ENCODE assay signal across 8 cellular contexts in the genomic region with DNA sequence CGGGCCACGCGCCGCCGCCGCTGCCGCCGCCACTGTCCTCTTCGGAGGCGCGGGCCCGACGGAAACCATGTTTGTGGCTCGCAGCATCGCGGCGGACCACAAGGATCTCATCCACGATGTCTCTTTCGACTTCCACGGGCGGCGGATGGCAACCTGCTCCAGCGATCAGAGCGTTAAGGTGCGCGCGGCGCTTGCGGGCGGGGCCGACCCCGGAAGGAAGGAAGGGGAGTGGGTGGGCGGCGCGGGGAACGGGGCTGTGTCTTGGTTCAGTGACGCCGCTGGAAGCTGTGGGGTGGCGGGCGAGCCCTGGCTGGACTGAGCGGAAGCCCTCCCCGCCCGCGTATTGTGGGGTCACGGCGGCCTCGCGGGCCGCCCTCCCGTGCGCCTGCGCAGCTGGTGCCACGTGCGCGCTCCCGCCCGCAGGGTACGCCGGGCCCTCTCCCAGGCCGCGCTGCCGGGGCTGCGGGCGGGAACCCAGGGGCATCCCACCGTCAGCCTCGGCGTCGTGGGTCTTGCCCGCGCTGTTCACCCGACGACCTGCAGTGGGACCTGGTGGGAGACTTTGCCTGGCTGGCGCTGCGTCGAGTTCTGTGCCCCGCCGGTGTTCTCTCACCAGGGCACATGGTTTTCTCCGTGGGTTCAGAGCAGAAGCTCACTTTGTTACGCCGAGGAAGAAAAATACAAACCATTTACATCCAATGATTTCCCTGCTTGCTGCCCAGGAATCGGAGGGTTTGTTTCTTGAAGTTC. TPM values are rescaled to one million over a fixed set of nuclear protein-coding genes. Genes with fewer than 3 reads are reported as not detected.
DNase-seq lines count a peak whose midpoint lies in the region; ATAC-seq and TF ChIP-seq lines count a peak whose summit lies in the region.

No MANE protein-coding gene starts in this region.

- intact Hi-C loops in mammary epithelial cell (cut with micrococcal nuclease) = loop anchor here (5.0 kb wide), 3 partner anchors 66 to 779 kb away; a partner anchor contains a TSS

- dilution Hi-C loops in mammary epithelial cell (cut with HindIII; ENCODE audit: low sequenced_read_pairs) = no loop called here

- H2AFZ ChIP-seq in mammary epithelial cell (ENCODE audit: low read depth, low read length) = peak overlapping the region; percentile 94
- H2AFZ ChIP-seq in smooth muscle cell (ENCODE audit: low read depth) = peak overlapping the region; percentile 80

- peak; percentile 63 for ATAC-seq in GM18868 (IDR thresholded peaks at IDR 0.05; ENCODE audit: unreplicated experiment)
- ATAC-seq in HG03097 (IDR thresholded peaks at IDR 0.05; ENCODE audit: low FRiP score, unreplicated experiment) = peak; percentile 72

- H3K27me3 ChIP-seq in mammary epithelial cell (ENCODE audit: insufficient read depth, low read length) (no peaks in the 10 kb centered on the region), smooth muscle cell (ENCODE audit: low read depth) (no peaks in the 10 kb centered on the region)

- no peaks in the 10 kb centered on the region for H3K9me3 Mint-ChIP-seq in immature natural killer cell

- CTCF ChIA-PET in AG04449 (lab: Yijun Ruan, JAX) (interaction anchor here (0.6 to 1.7 kb wide), 2 partner anchors 199 to 203 kb away, joined by 3 to 5 read pairs; no protein-coding TSS in a partner anchor), mammary epithelial cell (lab: Charles Lee; ENCODE audit: low non-redundant PET) (interaction anchor here (0.5 kb wide), 1 partner anchor 204 kb away, joined by 4 read pairs; no protein-coding TSS in a partner anchor)

- H3K27ac ChIP-seq in mammary epithelial cell (ENCODE audit: insufficient read depth, low read depth, low read length) (peak overlapping the region; percentile 62), smooth muscle cell (ENCODE audit: low read depth) (peak overlapping the region; percentile 98)

- peaks cover 10 to 21% (median 21%) of the 10 kb centered on the region in 3 donors for H3K27me3 Mint-ChIP-seq in immature natural killer cell (ENCODE audit: low read depth in 3 of 3)

- peak overlapping the region; percentile 78 for H3K4me3 ChIP-seq in AG04449 (ENCODE audit: low read depth, low read length)
- peak overlapping the region; percentile 65 for H3K4me3 ChIP-seq in WI38 (ENCODE audit: low read depth, low read length)
- H3K4me3 ChIP-seq in mammary epithelial cell (replicated peaks in 1 of 3; ENCODE audit: insufficient read depth in 1 of 3, low read depth in 2 of 3, low read length in 3 of 3) = peak overlapping the region; percentile 60 to 91 (median 80)
- H3K4me3 ChIP-seq in smooth muscle cell = peak overlapping the region; percentile 86

- peaks cover 21 to 26% of the 10 kb centered on the region in 2 donors for H3K4me1 Mint-ChIP-seq in immature natural killer cell

- H4K20me1 ChIP-seq in mammary epithelial cell (ENCODE audit: insufficient read depth, low read length) = no peaks in the 10 kb centered on the region
- H4K20me1 ChIP-seq in smooth muscle cell (ENCODE audit: low read depth) = peaks cover 12% of the 10 kb centered on the region

- H3K4me1 ChIP-seq in mammary epithelial cell (ENCODE audit: insufficient read depth, low read length) (peaks cover 7% of the 10 kb centered on the region), smooth muscle cell (ENCODE audit: low read depth) (peaks cover 10% of the 10 kb centered on the region)

- H3K9ac ChIP-seq in mammary epithelial cell (ENCODE audit: insufficient read depth, low read length) (peak overlapping the region; percentile 83), smooth muscle cell (ENCODE audit: low read depth) (peak overlapping the region; percentile 91)

- no peaks in the 10 kb centered on the region for H3K9me3 ChIP-seq in mammary epithelial cell (replicated peaks; ENCODE audit: insufficient read depth, low read length)
- H3K9me3 ChIP-seq in smooth muscle cell (replicated peaks; ENCODE audit: low read depth) = no peaks in the 10 kb centered on the region

- H3K27ac Mint-ChIP-seq in immature natural killer cell = peak overlapping the region; percentile 93 to 99 (median 96)

- H3K36me3 ChIP-seq in mammary epithelial cell (ENCODE audit: insufficient read depth, low read length) (peaks cover 2% of the 10 kb centered on the region), smooth muscle cell (ENCODE audit: low read depth) (no peaks in the 10 kb centered on the region)

- H3K36me3 Mint-ChIP-seq in immature natural killer cell = peaks cover 0 to 4% (median 0%) of the 10 kb centered on the region in 3 donors

- H3K4me3 Mint-ChIP-seq in immature natural killer cell = peak overlapping the region; percentile 92 to 99 (median 99)

- H3K4me2 ChIP-seq in mammary epithelial cell (ENCODE audit: insufficient read depth, low read depth, low read length) (peak overlapping the region; percentile 85), smooth muscle cell (peak overlapping the region; percentile 89)

- in situ Hi-C loops in mammary epithelial cell (cut with MboI; ENCODE audit: low sequenced_read_pairs in 2 of 2) = loop anchor here (25.0 kb wide), 1 partner anchor 561 kb away; a partner anchor contains a TSS

- peaks cover 48% of the 10 kb centered on the region for H3K79me2 ChIP-seq in mammary epithelial cell (ENCODE audit: insufficient read depth, low read length)
- peaks cover 37% of the 10 kb centered on the region for H3K79me2 ChIP-seq in smooth muscle cell (ENCODE audit: low read depth)

- 2% methylated on average over 9 of the region's 81 CpGs for WGBS in mammary epithelial cell (ENCODE audit: low coverage, missing lambda C conversion rate)
- 7% methylated on average over 21 of the region's 81 CpGs for WGBS in smooth muscle cell (ENCODE audit: low lambda C conversion rate)

- no TSS peak for BruUV-seq in mammary epithelial cell (replicated peaks; lab: Mats Ljungman, UMichigan)

- H3F3A ChIP-seq in smooth muscle cell (ENCODE audit: low read depth) = peaks cover 18% of the 10 kb centered on the region

- TF ChIP-seq CTCF in AG04449 (IDR thresholded peaks at IDR 0.05; ENCODE audit: insufficient read depth, low read length, missing control alignments) = no peak
- no peak for TF ChIP-seq CTCF in WI38 (IDR thresholded peaks at IDR 0.05; ENCODE audit: low read depth, low read length)
- no peak for TF ChIP-seq CTCF in mammary epithelial cell (conservative IDR thresholded peaks at IDR 0.05 in 1 of 2, IDR thresholded peaks at IDR 0.05 in 1 of 2; ENCODE audit: extremely low read depth in 1 of 2, insufficient read depth in 1 of 2, low read depth in 1 of 2, low read length in 2 of 2)
- TF ChIP-seq CTCF in smooth muscle cell (IDR thresholded peaks at IDR 0.05; ENCODE audit: borderline replicate concordance, insufficient read depth, poor library complexity, severe bottlenecking) = no peak

- DNase-seq in AG04449 (ENCODE audit: low read depth, low spot score) (no peak), NCI-H2196 treated with DMSO at 0.1 percent for 48 hours (lab: John Stamatoyannopoulos, UW; ENCODE audit: unreplicated experiment) (peak; percentile 98), mammary epithelial cell (peak; percentile 93), immature natural killer cell (peak; percentile 98 to 99 (median 99)), smooth muscle cell (lab: John Stamatoyannopoulos, UW; ENCODE audit: unreplicated experiment) (peak; percentile 96)

- POLR2A ChIA-PET in AG04449 (lab: Yijun Ruan, JAX) = interaction anchor here (0.7 kb wide), 1 partner anchor 13 kb away, joined by 3 read pairs; no protein-coding TSS in a partner anchor

RNA-seq across cellular contexts. Expression of a gene that starts 0.4 kb away (rescaled TPM):
- total RNA-seq in mammary epithelial cell (10 to 100 TPM; 41.0 to 67.8 TPM), smooth muscle cell (25.3 and 43.5 TPM in 2 replicates)
- polyA plus RNA-seq in mammary epithelial cell (40.7 TPM), immature natural killer cell (10 to 100 TPM; 18.2 to 32.8 (median 25.6) TPM), smooth muscle cell (18.4 and 19.7 TPM in 2 replicates)
- 232 TPM for polyA minus RNA-seq in mammary epithelial cell

RNA-seq across cellular contexts. Expression of a gene that starts 42.9 kb away (rescaled TPM):
- 10 to 100 TPM; 18.8 to 19.4 TPM for total RNA-seq in mammary epithelial cell
- polyA plus RNA-seq in mammary epithelial cell = 11.5 TPM
- 29.7 TPM for polyA minus RNA-seq in mammary epithelial cell
- 1 to 10 TPM; 1.8 to 6.3 (median 5.4) TPM for polyA plus RNA-seq in immature natural killer cell
- 22.2 and 24.3 TPM in 2 replicates for total RNA-seq in smooth muscle cell
- polyA plus RNA-seq in smooth muscle cell = 4.1 and 7.0 TPM in 2 replicates
